In the genomic region with DNA sequence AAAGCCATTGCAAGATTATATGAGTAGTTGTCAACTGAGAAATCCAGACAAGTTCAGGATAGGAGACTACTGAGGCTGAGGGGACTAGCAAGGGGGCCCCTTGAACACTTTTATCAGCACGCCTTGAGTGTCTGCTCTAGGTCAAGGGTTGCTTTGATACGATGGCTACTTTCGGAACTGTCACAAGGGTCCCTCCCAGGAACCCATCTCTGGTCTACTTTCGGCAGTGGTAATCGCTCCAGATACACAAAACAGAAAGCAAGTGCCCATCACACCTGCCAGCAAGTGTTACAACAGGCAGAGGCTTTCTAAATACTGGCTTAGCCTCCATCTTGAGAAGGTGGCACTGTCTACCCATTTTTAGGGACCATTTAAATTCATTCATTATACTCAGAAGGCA, we compare ENCODE assay signal across 22 cellular contexts.
A peak's percentile ranks its signal among the peaks of the same experiment; 100 is the strongest.
DNase-seq lines count a peak whose midpoint lies in the region; ATAC-seq and TF ChIP-seq lines count a peak whose summit lies in the region.
"Had no signal": no experiment of that assay in that cellular context is flagged by ENCODE, and none has a peak within 500 bp of the region (broad histone marks: within the 10 kb centered on the region; RNA-seq: fewer than 3 reads in every experiment).

No MANE protein-coding gene starts in this region.

- H3K4me3 Mint-ChIP-seq in activated CD4-positive, alpha-beta T cell treated with anti-CD3 and anti-CD28 coated beads, Interleukin-2, amount 10 ng/mL, durations not matched to agents 7 days and 5 days: no peak overlapping the region
- no peak overlapping the region for H3K4me3 Mint-ChIP-seq in CD8-positive, alpha-beta T cell
- H3K4me3 Mint-ChIP-seq in activated T-helper 17 cell treated with anti-CD3 and anti-CD28 coated beads, Interleukin-2, amount 50 U/mL, for 72 hours: peak overlapping the region; percentile 71
- peak overlapping the region in 8 of 10 donors; percentile 8 to 75 (median 37) for H3K4me3 Mint-ChIP-seq in naive thymus-derived CD8-positive, alpha-beta T cell
- H3K4me3 Mint-ChIP-seq: nephron had no signal

- H3K4me1 Mint-ChIP-seq in activated CD4-positive, alpha-beta T cell treated with anti-CD3 and anti-CD28 coated beads, Interleukin-2, amount 10 ng/mL, durations not matched to agents 7 days and 5 days: peaks cover 73% of the 10 kb centered on the region
- peaks cover 81% of the 10 kb centered on the region for H3K4me1 Mint-ChIP-seq in CD8-positive, alpha-beta T cell (ENCODE audit: low read depth)
- peaks cover 66% of the 10 kb centered on the region for H3K4me1 Mint-ChIP-seq in activated T-helper 17 cell treated with anti-CD3 and anti-CD28 coated beads, Interleukin-2, amount 50 U/mL, for 72 hours
- peaks cover 52 to 85% (median 76%) of the 10 kb centered on the region in 4 donors for H3K4me1 Mint-ChIP-seq in naive thymus-derived CD8-positive, alpha-beta T cell

- H3K27ac Mint-ChIP-seq in activated CD4-positive, alpha-beta T cell treated with anti-CD3 and anti-CD28 coated beads, Interleukin-2, amount 10 ng/mL, durations not matched to agents 7 days and 5 days: peak overlapping the region; percentile 28
- H3K27ac Mint-ChIP-seq in CD8-positive, alpha-beta T cell: peak overlapping the region; percentile 82
- H3K27ac Mint-ChIP-seq in activated T-helper 17 cell treated with anti-CD3 and anti-CD28 coated beads, Interleukin-2, amount 50 U/mL, for 72 hours: peak overlapping the region; percentile 88
- peak overlapping the region; percentile 67 to 97 (median 91) for H3K27ac Mint-ChIP-seq in naive thymus-derived CD8-positive, alpha-beta T cell
- H3K27ac Mint-ChIP-seq: nephron had no signal

- DNase-seq in activated CD4-positive, alpha-beta T cell treated with anti-CD3 and anti-CD28 coated beads, Interleukin-2, amount 10 ng/mL, durations not matched to agents 7 days and 5 days: no peak
- no peak for DNase-seq in activated CD4-positive, alpha-beta T cell treated with anti-CD3 and anti-CD28 coated beads, Interleukin-2, amount 50 U/mL, for 1 hour
- no peak for DNase-seq in CD8-positive, alpha-beta T cell
- no peak for DNase-seq in naive thymus-derived CD8-positive, alpha-beta T cell
- no peak for DNase-seq in NOMO-1 treated with DMSO at 0.1 percent for 48 hours (lab: John Stamatoyannopoulos, UW; ENCODE audit: unreplicated experiment)
- DNase-seq: activated effector memory CD4-positive, alpha-beta T cell treated with anti-CD3 and anti-CD28 coated beads, Interleukin-2, amount 50 U/mL, for 16 hours; BE2C; left cardiac atrium; NCI-H2081; pancreas; PC-3; SHP77 treated with DMSO at 0.1 percent for 48 hours; stimulated activated CD4-positive, alpha-beta T cell treated with anti-CD3 and anti-CD28 coated beads, Interleukin-4, amount 100 ng/mL, for 4 hours; upper lobe of left lung had no signal

- POLR2A ChIA-PET in activated CD4-positive, alpha-beta T cell treated with anti-CD3 and anti-CD28 coated beads, Interleukin-2, amount 10 ng/mL, durations not matched to agents 7 days and 5 days (lab: Charles Lee): no interaction called here
- POLR2A ChIA-PET in CD8-positive, alpha-beta T cell (lab: Charles Lee): no interaction called here
- POLR2A ChIA-PET in naive thymus-derived CD8-positive, alpha-beta T cell (lab: Charles Lee): interaction anchor here (0.8 to 0.9 kb wide), 2 partner anchors 10 to 19 kb away, joined by 3 to 5 read pairs; no protein-coding TSS in a partner anchor

- intact Hi-C loops in CD8-positive, alpha-beta T cell (cut with DNase I, micrococcal nuclease): loop anchor here (5.0 to 10.0 kb wide), 2 partner anchors 129 to 442 kb away; no protein-coding TSS in a partner anchor

- peaks cover 46% of the 10 kb centered on the region for H3K36me3 Mint-ChIP-seq in activated CD4-positive, alpha-beta T cell treated with anti-CD3 and anti-CD28 coated beads, Interleukin-2, amount 10 ng/mL, durations not matched to agents 7 days and 5 days (ENCODE audit: low read depth)
- H3K36me3 Mint-ChIP-seq in CD8-positive, alpha-beta T cell: peaks cover 51% of the 10 kb centered on the region
- H3K36me3 Mint-ChIP-seq in activated T-helper 17 cell treated with anti-CD3 and anti-CD28 coated beads, Interleukin-2, amount 50 U/mL, for 72 hours (ENCODE audit: low read depth): peaks cover 71% of the 10 kb centered on the region
- H3K36me3 Mint-ChIP-seq in naive thymus-derived CD8-positive, alpha-beta T cell: peaks cover 7 to 50% (median 9%) of the 10 kb centered on the region in 3 donors

- H3K4me1 ChIP-seq in CD8-positive, alpha-beta T cell (ENCODE audit: insufficient read depth, low read length): peaks cover 62% of the 10 kb centered on the region
- H3K4me1 ChIP-seq: A549, ascending aorta, pancreas had no signal

- H3K4me3 ChIP-seq in CD8-positive, alpha-beta T cell (ENCODE audit: low read depth, low read length): no peak overlapping the region
- H3K4me3 ChIP-seq: A549, ascending aorta, pancreas, right atrium auricular region, upper lobe of left lung had no signal

- no peak for TF ChIP-seq CTCF in CD8-positive, alpha-beta T cell (IDR thresholded peaks at IDR 0.05)

- CTCF ChIA-PET in activated CD4-positive, alpha-beta T cell treated with anti-CD3 and anti-CD28 coated beads, Interleukin-2, amount 10 ng/mL, durations not matched to agents 7 days and 5 days (lab: Charles Lee): interaction anchor here (0.9 to 3.6 kb wide), 4 partner anchors 15 to 247 kb away, joined by 3 to 17 read pairs (median 5); no protein-coding TSS in a partner anchor
- CTCF ChIA-PET in CD8-positive, alpha-beta T cell (lab: Charles Lee): interaction anchor here (0.9 to 3.6 kb wide), 5 partner anchors 11 to 524 kb away, joined by 6 to 28 read pairs (median 7); no protein-coding TSS in a partner anchor

- no peak for ATAC-seq in CD8-positive, alpha-beta T cell
- ATAC-seq in activated T-helper 17 cell treated with anti-CD3 and anti-CD28 coated beads, Interleukin-2, amount 50 U/mL, for 72 hours (replicated peaks): no peak
- no peak for ATAC-seq in naive thymus-derived CD8-positive, alpha-beta T cell
- ATAC-seq in GM18520 (IDR thresholded peaks at IDR 0.05; ENCODE audit: unreplicated experiment) (no peak), GM19452 (IDR thresholded peaks at IDR 0.05; ENCODE audit: unreplicated experiment) (no peak)
- ATAC-seq: A549, left cardiac atrium, pancreas, PC-3 had no signal

- H3K27me3 Mint-ChIP-seq in activated CD4-positive, alpha-beta T cell treated with anti-CD3 and anti-CD28 coated beads, Interleukin-2, amount 10 ng/mL, durations not matched to agents 7 days and 5 days: no peaks in the 10 kb centered on the region
- no peaks in the 10 kb centered on the region for H3K27me3 Mint-ChIP-seq in CD8-positive, alpha-beta T cell (ENCODE audit: low read depth)
- no peaks in the 10 kb centered on the region for H3K27me3 Mint-ChIP-seq in activated T-helper 17 cell treated with anti-CD3 and anti-CD28 coated beads, Interleukin-2, amount 50 U/mL, for 72 hours
- H3K27me3 Mint-ChIP-seq in naive thymus-derived CD8-positive, alpha-beta T cell: no peaks in the 10 kb centered on the region

- peaks cover 14% of the 10 kb centered on the region for H3K36me3 ChIP-seq in CD8-positive, alpha-beta T cell (ENCODE audit: insufficient read depth, low read length)
- H3K36me3 ChIP-seq: BE2C had no signal

- H3K9me3 ChIP-seq in CD8-positive, alpha-beta T cell (ENCODE audit: low read length): no peaks in the 10 kb centered on the region
- H3K9me3 ChIP-seq: A549, ascending aorta, BE2C, pancreas, right atrium auricular region, upper lobe of left lung had no signal

- H3K9me3 Mint-ChIP-seq in activated CD4-positive, alpha-beta T cell treated with anti-CD3 and anti-CD28 coated beads, Interleukin-2, amount 10 ng/mL, durations not matched to agents 7 days and 5 days: no peaks in the 10 kb centered on the region
- H3K9me3 Mint-ChIP-seq in CD8-positive, alpha-beta T cell: no peaks in the 10 kb centered on the region
- no peaks in the 10 kb centered on the region for H3K9me3 Mint-ChIP-seq in activated T-helper 17 cell treated with anti-CD3 and anti-CD28 coated beads, Interleukin-2, amount 50 U/mL, for 72 hours
- no peaks in the 10 kb centered on the region for H3K9me3 Mint-ChIP-seq in naive thymus-derived CD8-positive, alpha-beta T cell
- H3K9me3 Mint-ChIP-seq: nephron had no signal

- no peaks in the 10 kb centered on the region for H3K27me3 ChIP-seq in CD8-positive, alpha-beta T cell (ENCODE audit: insufficient read depth, low read length)
- H3K27me3 ChIP-seq: ascending aorta, pancreas, right atrium auricular region, upper lobe of left lung had no signal

- H3K27ac ChIP-seq in CD8-positive, alpha-beta T cell (ENCODE audit: low read depth, low read length): no peak overlapping the region
- H3K27ac ChIP-seq: A549, ascending aorta, HL-60, pancreas, right atrium auricular region, upper lobe of left lung had no signal

Comparison
In these comparisons a context has a peak if more than half of its experiments do, and no peak if none do; other contexts are left out.
1. H3K27ac Mint-ChIP-seq: peak in every context shown above with its lines; median percentile 91 in naive thymus-derived CD8-positive, alpha-beta T cell; 88 in activated T-helper 17 cell treated with anti-CD3 and anti-CD28 coated beads, Interleukin-2, amount 50 U/mL, for 72 hours; 82 in CD8-positive, alpha-beta T cell; 28 in activated CD4-positive, alpha-beta T cell treated with anti-CD3 and anti-CD28 coated beads, Interleukin-2, amount 10 ng/mL, durations not matched to agents 7 days and 5 days.
2. H3K4me3 Mint-ChIP-seq: peak in activated T-helper 17 cell treated with anti-CD3 and anti-CD28 coated beads, Interleukin-2, amount 50 U/mL, for 72 hours (single experiment) and naive thymus-derived CD8-positive, alpha-beta T cell (8 of 10); none in activated CD4-positive, alpha-beta T cell treated with anti-CD3 and anti-CD28 coated beads, Interleukin-2, amount 10 ng/mL, durations not matched to agents 7 days and 5 days (single experiment) and CD8-positive, alpha-beta T cell (single experiment).